In genomic region chr16:47143329-47143676, GRCh38 we compare ENCODE assay signal across 8 cellular contexts. TPM values are rescaled to one million over a fixed set of nuclear protein-coding genes. Genes with fewer than 3 reads are reported as not detected.
DNase-seq lines count a peak whose midpoint lies in the region; ATAC-seq and TF ChIP-seq lines count a peak whose summit lies in the region.

No MANE protein-coding gene starts in this region.

- no peaks in the 10 kb centered on the region for H3K36me3 ChIP-seq in mesendoderm (ENCODE audit: control insufficient read depth, insufficient read depth, low read length)

- H3K27ac ChIP-seq in C4-2B (peak overlapping the region; percentile 90), mesendoderm (ENCODE audit: low read depth, low read length) (peak overlapping the region; percentile 19)

- DNase-seq in GM19240 (ENCODE audit: insufficient read length, low spot score) = peak; percentile 59
- peak; percentile 78 for DNase-seq in NCI-H69 (lab: John Stamatoyannopoulos, UW)
- DNase-seq in activated CD4-positive, alpha-beta T cell treated with anti-CD3 and anti-CD28 coated beads, Interleukin-2, amount 50 U/mL, for 24 hours (ENCODE audit: low read depth in 1 of 2, low spot score in 1 of 2) = peak; percentile 46 to 56
- DNase-seq in effector CD4-positive, alpha-beta T cell = peak; percentile 27
- peak; percentile 89 for DNase-seq in mesendoderm
- DNase-seq in stimulated activated CD8-positive, alpha-beta memory T cell treated with anti-CD3 and anti-CD28 coated beads, Interleukin-2, amount 100 ng/mL, for 48 hours (ENCODE audit: low read depth in 2 of 2) = peak; percentile 47 to 55

- no peak overlapping the region for H4K5ac ChIP-seq in mesendoderm (ENCODE audit: low read length)

- no peak overlapping the region for H2BK15ac ChIP-seq in mesendoderm (replicated peaks; ENCODE audit: low read depth)

- peak overlapping the region; percentile 91 for H3K18ac ChIP-seq in mesendoderm (ENCODE audit: low read length)

- H3K9ac ChIP-seq in mesendoderm (ENCODE audit: low read length) = peak overlapping the region; percentile 81

- H3K23ac ChIP-seq in mesendoderm (ENCODE audit: low read length) = peak overlapping the region; percentile 45

- H3K4ac ChIP-seq in mesendoderm (ENCODE audit: low read depth, low read length) = peak overlapping the region; percentile 56

- no peak overlapping the region for H2AK5ac ChIP-seq in mesendoderm (ENCODE audit: low read length)

- no CpG with 5 or more reads among the region's 55 CpGs for WGBS in mesendoderm (ENCODE audit: extremely low coverage, insufficient coverage, low lambda C conversion rate)

- H2BK120ac ChIP-seq in mesendoderm (ENCODE audit: low read depth, low read length) = peak overlapping the region; percentile 30

- peaks cover 11% of the 10 kb centered on the region for H3K79me2 ChIP-seq in mesendoderm (ENCODE audit: control insufficient read depth, insufficient read depth, low read length)

- H3K4me3 ChIP-seq in mesendoderm (ENCODE audit: low read length) = peak overlapping the region; percentile 77

- no peaks in the 10 kb centered on the region for H3K4me1 ChIP-seq in mesendoderm (ENCODE audit: control insufficient read depth, low read depth, low read length)

- peaks cover 3% of the 10 kb centered on the region for H3K79me1 ChIP-seq in mesendoderm (ENCODE audit: low read length)

- peaks cover 4% of the 10 kb centered on the region for H3K27me3 ChIP-seq in mesendoderm (ENCODE audit: insufficient read depth, low read length, poor library complexity)

- no peak overlapping the region for H4K8ac ChIP-seq in mesendoderm (ENCODE audit: low read depth, low read length)

- ATAC-seq in HG03342 (IDR thresholded peaks at IDR 0.05; ENCODE audit: unreplicated experiment) = peak; percentile 68

- peak overlapping the region; percentile 85 for H3K4me2 ChIP-seq in mesendoderm (ENCODE audit: low read length)

- TF ChIP-seq CTCF in C4-2B (conservative IDR thresholded peaks at IDR 0.05) = peak; percentile 88

- H2BK5ac ChIP-seq in mesendoderm (ENCODE audit: low read length) = no peak overlapping the region

- H3K56ac ChIP-seq in mesendoderm (ENCODE audit: low read length) = peak overlapping the region; percentile 89

RNA-seq across cellular contexts. Expression of gene NETO2, which starts 0.4 kb away (rescaled TPM):
- 47.4 TPM for polyA plus RNA-seq in mesendoderm (2013, experiment 1 of 2)
- polyA plus RNA-seq in mesendoderm (2013, experiment 2 of 2) = 49.3 TPM

Comparison
In these comparisons a context has a peak if more than half of its experiments do, and no peak if none do; other contexts are left out.
1. Peak in every context shown above with its lines: DNase-seq, ATAC-seq, H3K4me3 ChIP-seq and H3K27ac ChIP-seq.
2. DNase-seq: peak in every context shown above with its lines; median percentile 89 in mesendoderm; 78 in NCI-H69; 59 in GM19240; 51 in activated CD4-positive, alpha-beta T cell treated with anti-CD3 and anti-CD28 coated beads, Interleukin-2, amount 50 U/mL, for 24 hours; 51 in stimulated activated CD8-positive, alpha-beta memory T cell treated with anti-CD3 and anti-CD28 coated beads, Interleukin-2, amount 100 ng/mL, for 48 hours; 27 in effector CD4-positive, alpha-beta T cell.